In genomic region chr1:161298116-161298515, GRCh38 we compare ENCODE assay signal across 22 cellular contexts. TPM values are rescaled to one million over a fixed set of nuclear protein-coding genes. Genes with fewer than 3 reads are reported as not detected.
DNase-seq lines count a peak whose midpoint lies in the region; ATAC-seq lines count a peak whose summit lies in the region.
"Had no signal": no experiment of that assay in that cellular context is flagged by ENCODE, and none has a peak within 500 bp of the region (broad histone marks: within the 10 kb centered on the region; RNA-seq: fewer than 3 reads in every experiment).

No MANE protein-coding gene starts in this region.

- intact Hi-C loops in cardiac septum (cut with DNase I), result no loop called here

- ATAC-seq in HG03460 (IDR thresholded peaks at IDR 0.05; ENCODE audit: unreplicated experiment) (peak; percentile 68), HG02571 (IDR thresholded peaks at IDR 0.05; ENCODE audit: unreplicated experiment) (no peak), GM18868 (IDR thresholded peaks at IDR 0.05; ENCODE audit: unreplicated experiment) (no peak)
- ATAC-seq: foreskin keratinocyte had no signal

- DNase-seq in SIG-M5 treated with dmso at 0.1 percent for 504 hours (lab: John Stamatoyannopoulos, UW; ENCODE audit: unreplicated experiment), result peak; percentile 87
- no peak for DNase-seq in SIG-M5 (lab: John Stamatoyannopoulos, UW)
- peak; percentile 59 for DNase-seq in RPMI8226
- DNase-seq in NCI-H1694 treated with DMSO at 0.1 percent for 48 hours (lab: John Stamatoyannopoulos, UW), result no peak
- DNase-seq in cardiac septum (ENCODE audit: low spot score), result no peak
- DNase-seq: activated CD4-positive, alpha-beta T cell treated with anti-CD3 and anti-CD28 coated beads, Interleukin-2, amount 10 ng/mL, durations not matched to agents 7 days and 5 days; activated naive CD4-positive, alpha-beta T cell treated with anti-CD3 and anti-CD28 coated beads for 36 hours; activated T-cell treated with anti-CD3 and anti-CD28 coated beads for 4 hours; colonic mucosa; DMS 273 treated with DMSO at 0.1 percent for 48 hours; foreskin keratinocyte; GOT3; hypothalamus; NCI-H146; NCI-H446 had no signal

RNA-seq across cellular contexts. Expression of gene MPZ, which starts 11.7 kb away (rescaled TPM):
- total RNA-seq in cardiac septum, result 1.5 TPM
- total RNA-seq: smooth muscle cell had no signal

RNA-seq across cellular contexts. Expression of gene SDHC, which starts 16.1 kb away (rescaled TPM):
- total RNA-seq in cardiac septum, result 306 TPM

RNA-seq across cellular contexts. Expression of gene PCP4L1, which starts 39.6 kb away (rescaled TPM):
- total RNA-seq in cardiac septum, result 0.38 TPM
- total RNA-seq: foreskin keratinocyte, HT-29, kidney epithelial cell, pulmonary artery endothelial cell had no signal

Comparison
In these comparisons a context has a peak if more than half of its experiments do, and no peak if none do; other contexts are left out.
1. DNase-seq: peak in SIG-M5 treated with dmso at 0.1 percent for 504 hours (single experiment) and RPMI8226 (single experiment); none in SIG-M5 (single experiment), NCI-H1694 treated with DMSO at 0.1 percent for 48 hours (single experiment) and cardiac septum (single experiment).